In genomic region chr6:157539900-157540752, GRCh38 we compare ENCODE assay signal across 22 cellular contexts.
DNase-seq lines count a peak whose midpoint lies in the region; ATAC-seq, FAIRE-seq and TF ChIP-seq lines count a peak whose summit lies in the region.
"Had no signal": no experiment of that assay in that cellular context is flagged by ENCODE, and none has a peak within 500 bp of the region (broad histone marks: within the 10 kb centered on the region; RNA-seq: fewer than 3 reads in every experiment).

No MANE protein-coding gene starts in this region.

- no peaks in the 10 kb centered on the region for H3K36me3 ChIP-seq in DOHH2 (ENCODE audit: control insufficient read depth, low read length)
- peaks cover 3 to 13% of the 10 kb centered on the region in 2 experiments; a peak in 4 of 5 replicates for H3K36me3 ChIP-seq in HepG2 (replicated peaks in 1 of 2; ENCODE audit: control insufficient read depth in 1 of 2, insufficient read depth in 2 of 2, low read length in 2 of 2)
- H3K36me3 ChIP-seq in spleen, result peaks cover 0 to 23% (median 0%) of the 10 kb centered on the region in 6 donors
- peaks cover 11 to 12% of the 10 kb centered on the region in 2 donors for H3K36me3 ChIP-seq in ascending aorta

- peak overlapping the region; percentile 78 for H3K27ac Mint-ChIP-seq in activated B cell treated with CpG ODN at 0.5 μM for 24 hours
- H3K27ac Mint-ChIP-seq: activated naive CD4-positive, alpha-beta T cell treated with anti-CD3 and anti-CD28 coated beads, Interleukin-2, amount 10 ng/mL, durations not matched to agents 7 days and 5 days; activated T-cell treated with anti-CD3 and anti-CD28 coated beads, Interleukin-2, amount 50 U/mL, for 72 hours; CD4-positive, alpha-beta T cell; dendritic cell treated with granulocyte-macrophage colony-stimulating factor and Interleukin-4, amounts not matched to agents 40 ng/mL and 50 ng/mL, for 4 days had no signal

- peak; percentile 98 for FAIRE-seq in HepG2 (lab: Jason Lieb, UNC)
- FAIRE-seq: endometrium, GM18507, kidney, TTC549 had no signal

- H3K4me1 Mint-ChIP-seq in activated B cell treated with CpG ODN at 0.5 μM for 24 hours, result peaks cover 72% of the 10 kb centered on the region

- CTCF ChIA-PET in activated B cell treated with CpG ODN at 0.5 μM for 24 hours (lab: Charles Lee) (interaction anchor here (1.6 to 1.7 kb wide), 2 partner anchors 126 to 225 kb away, joined by 3 to 5 read pairs; no protein-coding TSS in a partner anchor), HepG2 (lab: Yijun Ruan, JAX; ENCODE audit: low intra/inter-chr PET ratio, low total read pairs) (no interaction called here)

- H3K27me3 ChIP-seq in DOHH2 (ENCODE audit: control insufficient read depth, low read length) (peaks cover 5% of the 10 kb centered on the region; the same call in 1 of the 2 replicates), HepG2 (ENCODE audit: control insufficient read depth in 1 of 2, insufficient read depth in 2 of 2, low read length in 2 of 2) (no peaks in the 10 kb centered on the region), spleen (replicated peaks in 1 of 7) (no peaks in the 10 kb centered on the region), ascending aorta (no peaks in the 10 kb centered on the region)
- H3K27me3 ChIP-seq: testis had no signal

- H3K9me3 ChIP-seq in DOHH2 (ENCODE audit: control insufficient read depth, insufficient read depth, low read length), result no peaks in the 10 kb centered on the region
- H3K9me3 ChIP-seq in HepG2 (ENCODE audit: low read length), result no peaks in the 10 kb centered on the region
- no peaks in the 10 kb centered on the region for H3K9me3 ChIP-seq in spleen
- no peaks in the 10 kb centered on the region for H3K9me3 ChIP-seq in ascending aorta
- H3K9me3 ChIP-seq: testis had no signal

- H3K4me1 ChIP-seq in DOHH2 (ENCODE audit: control insufficient read depth, low read length) (peaks cover 69% of the 10 kb centered on the region), HepG2 (ENCODE audit: insufficient read depth, low read length) (peaks cover 73% of the 10 kb centered on the region), spleen (peaks cover 26 to 54% (median 46%) of the 10 kb centered on the region in 6 donors), ascending aorta (peaks cover 0 to 6% of the 10 kb centered on the region in 2 donors)

- TF ChIP-seq POLR2A in HepG2 (IDR thresholded peaks at IDR 0.05; ENCODE audit: insufficient read depth in 1 of 2, low read depth in 2 of 2, low read length in 2 of 2), result peak; percentile 87 to 94
- TF ChIP-seq POLR2A in spleen (IDR thresholded peaks at IDR 0.05), result no peak

- H3K4me2 ChIP-seq in DOHH2 (ENCODE audit: low read length) (peak overlapping the region; percentile 55), HepG2 (ENCODE audit: low read depth, low read length) (peak overlapping the region; percentile 95)

- H4K20me1 ChIP-seq in DOHH2 (ENCODE audit: control insufficient read depth, insufficient read depth, low read depth, low read length) (no peaks in the 10 kb centered on the region), HepG2 (ENCODE audit: insufficient read depth, low read length) (no peaks in the 10 kb centered on the region)

- H3K9ac ChIP-seq in HepG2 (ENCODE audit: insufficient read depth, low read depth, low read length), result peak overlapping the region; percentile 83

- peak; percentile 68; the same call in 1 of the 2 replicates for TF ChIP-seq RAD21 in HepG2 (CRISPR knock-in tag; IDR thresholded peaks at IDR 0.05)

- no peaks in the 10 kb centered on the region for H3K9me2 ChIP-seq in DOHH2 (replicated peaks; ENCODE audit: control insufficient read depth, low read length)

- H3K36me3 Mint-ChIP-seq in activated B cell treated with CpG ODN at 0.5 μM for 24 hours (ENCODE audit: low read depth), result peaks cover 18% of the 10 kb centered on the region

- in situ Hi-C loops in HepG2 (cut with HindIII; ENCODE audit: extremely low pct_ligation_motif_present, low pct_unique_long_range_greater_than_20kb), result no loop called here

- no TSS peak for BruUV-seq in HepG2 (replicated peaks; lab: Mats Ljungman, UMichigan)

- H3K27ac ChIP-seq in DOHH2 (ENCODE audit: low read depth, low read length), result peak overlapping the region; percentile 53
- peak overlapping the region; percentile 95 for H3K27ac ChIP-seq in HepG2 (ENCODE audit: extremely low read length, insufficient read depth, low read length)
- H3K27ac ChIP-seq in spleen, result peak overlapping the region in 5 of 8 donors; percentile 3 to 75 (median 49)
- no peak overlapping the region for H3K27ac ChIP-seq in ascending aorta
- H3K27ac ChIP-seq: testis had no signal

- H3K79me2 ChIP-seq in DOHH2 (ENCODE audit: control insufficient read depth, low read length) (no peaks in the 10 kb centered on the region), HepG2 (ENCODE audit: insufficient read depth, low read length) (peaks cover 7% of the 10 kb centered on the region)

- no peak for DNase-seq in activated B cell treated with CpG ODN at 0.5 μM for 24 hours
- DNase-seq in HepG2 (ENCODE audit: low spot score), result peak; percentile 97
- DNase-seq in spleen, result no peak
- no peak for DNase-seq in NCI-H2029 treated with DMSO at 0.1 percent for 48 hours (lab: John Stamatoyannopoulos, UW)
- no peak for DNase-seq in ascending aorta (ENCODE audit: low spot score in 2 of 2)
- no peak for DNase-seq in NOMO-1 treated with DMSO at 0.1 percent for 48 hours (lab: John Stamatoyannopoulos, UW; ENCODE audit: unreplicated experiment)
- DNase-seq: activated naive CD4-positive, alpha-beta T cell treated with anti-CD3 and anti-CD28 coated beads, Interleukin-2, amount 10 ng/mL, durations not matched to agents 7 days and 5 days; activated T-cell treated with anti-CD3 and anti-CD28 coated beads, Interleukin-2, amount 50 U/mL, for 72 hours; CD4-positive, alpha-beta T cell; kidney; NCI-H187; NCI-H526; retina; stimulated activated CD4-positive, alpha-beta T cell treated with anti-CD3 and anti-CD28 coated beads, Interleukin-4, amount 100 ng/mL, for 1 hour; stimulated activated naive CD4-positive, alpha-beta T cell; testis had no signal

- 0 out of 2 replicates have a peak, but pooled peaks cover 2% of the 10 kb centered on the region for H3F3A ChIP-seq in DOHH2 (ENCODE audit: control insufficient read depth, insufficient read depth)

- peak; percentile 47 to 84; a peak in 3 of 4 replicates for TF ChIP-seq EP300 in HepG2 (IDR thresholded peaks at IDR 0.05; ENCODE audit: low read depth in 2 of 2, low read length in 2 of 2)
- TF ChIP-seq EP300 in HepG2 (CRISPR knock-in tag; IDR thresholded peaks at IDR 0.05; ENCODE audit: borderline replicate concordance), result peak; percentile 68; the same call in 1 of the 2 replicates

- no peak for TF ChIP-seq CTCF in DOHH2 (IDR thresholded peaks at IDR 0.05; ENCODE audit: low read depth, low read length, poor library complexity, severe bottlenecking)
- TF ChIP-seq CTCF in activated B cell treated with CpG ODN at 0.5 μM for 24 hours (IDR thresholded peaks at IDR 0.05), result no peak
- TF ChIP-seq CTCF in HepG2 (CRISPR knock-in tag; IDR thresholded peaks at IDR 0.05), result peak; percentile 34; the same call in 1 of the 2 replicates
- TF ChIP-seq CTCF in spleen (IDR thresholded peaks at IDR 0.05 in 8 of 11, conservative IDR thresholded peaks at IDR 0.05 in 3 of 11), result no peak
- no peak for TF ChIP-seq CTCF in ascending aorta (IDR thresholded peaks at IDR 0.05)

- peak overlapping the region; percentile 42 for H3K4me3 Mint-ChIP-seq in activated B cell treated with CpG ODN at 0.5 μM for 24 hours
- H3K4me3 Mint-ChIP-seq: activated naive CD4-positive, alpha-beta T cell treated with anti-CD3 and anti-CD28 coated beads, Interleukin-2, amount 10 ng/mL, durations not matched to agents 7 days and 5 days; activated T-cell treated with anti-CD3 and anti-CD28 coated beads, Interleukin-2, amount 50 U/mL, for 72 hours; CD4-positive, alpha-beta T cell; dendritic cell treated with granulocyte-macrophage colony-stimulating factor and Interleukin-4, amounts not matched to agents 40 ng/mL and 50 ng/mL, for 4 days had no signal

- H3K4me3 ChIP-seq in DOHH2 (ENCODE audit: low read length) (peak overlapping the region; percentile 27), HepG2 (replicated peaks in 1 of 3; ENCODE audit: insufficient read depth in 1 of 3, low read depth in 2 of 3, low read length in 3 of 3) (peak overlapping the region; percentile 47 to 68 (median 48)), spleen (no peak overlapping the region), ascending aorta (no peak overlapping the region)
- H3K4me3 ChIP-seq: testis had no signal

- ATAC-seq in activated B cell treated with CpG ODN at 0.5 μM for 24 hours (ENCODE audit: low read depth) (no peak), HepG2 (peak; percentile 98)
- ATAC-seq: activated T-cell treated with anti-CD3 and anti-CD28 coated beads, Interleukin-2, amount 50 U/mL, for 72 hours; Panc1 had no signal

- intact Hi-C loops in activated B cell treated with CpG ODN at 0.5 μM for 24 hours (cut with micrococcal nuclease) (loop anchor here (2.0 kb wide), 3 partner anchors 17 to 79 kb away; no protein-coding TSS in a partner anchor), HepG2 (cut with micrococcal nuclease; ENCODE audit: unreplicated experiment) (loop anchor here (1.0 to 2.0 kb wide), 3 partner anchors 9 to 57 kb away; no protein-coding TSS in a partner anchor), spleen (cut with DNase I; ENCODE audit: low total_unique reads) (no loop called here), ascending aorta (cut with DNase I) (no loop called here)

- H3K9me3 Mint-ChIP-seq in activated B cell treated with CpG ODN at 0.5 μM for 24 hours, result no peaks in the 10 kb centered on the region
- H3K9me3 Mint-ChIP-seq: activated T-cell treated with anti-CD3 and anti-CD28 coated beads, Interleukin-2, amount 50 U/mL, for 72 hours; CD4-positive, alpha-beta T cell; dendritic cell treated with granulocyte-macrophage colony-stimulating factor and Interleukin-4, amounts not matched to agents 40 ng/mL and 50 ng/mL, for 4 days had no signal

- H2AFZ ChIP-seq in HepG2 (ENCODE audit: low read length), result no peak overlapping the region

- POLR2A ChIA-PET in activated B cell treated with CpG ODN at 0.5 μM for 24 hours (lab: Charles Lee) (interaction anchor here (1.2 to 2.3 kb wide), 2 partner anchors 17 to 75 kb away, joined by 3 to 14 read pairs; no protein-coding TSS in a partner anchor), HepG2 (lab: Yijun Ruan, JAX) (interaction anchor here (0.9 to 7.2 kb wide), 10 partner anchors 9 to 223 kb away, joined by 3 to 112 read pairs (median 6); partner anchors contain the start of gene TMEM242)

- no peaks in the 10 kb centered on the region for H3K27me3 Mint-ChIP-seq in activated B cell treated with CpG ODN at 0.5 μM for 24 hours
- H3K27me3 Mint-ChIP-seq: CD4-positive, alpha-beta T cell; dendritic cell treated with granulocyte-macrophage colony-stimulating factor and Interleukin-4, amounts not matched to agents 40 ng/mL and 50 ng/mL, for 4 days had no signal

- WGBS in HepG2 (ENCODE audit: low lambda C conversion rate), result 30% methylated on average over 16 of the region's 16 CpGs
- WGBS in spleen, 5 donors, result 91 to 97% (median 96%) methylated on average over 16 of the region's 16 CpGs

TF ChIP-seq in HepG2, 621 proteins besides CTCF, POLR2A, EP300 and RAD21 (continues in another document):
- peak; percentile 79 for TF ChIP-seq KDM2A (CRISPR knock-in tag; IDR thresholded peaks at IDR 0.05; ENCODE audit: borderline replicate concordance, low read depth)
- no peak for TF ChIP-seq CHCHD3 (CRISPR knock-in tag; IDR thresholded peaks at IDR 0.05)

Comparison
In these comparisons a context has a peak if more than half of its experiments do, and no peak if none do; other contexts are left out.
1. H3K27ac ChIP-seq: peak in DOHH2 (single experiment), HepG2 (single experiment) and spleen (5 of 8); none in ascending aorta (0 of 2).
2. H3K4me3 ChIP-seq: peak in DOHH2 (single experiment) and HepG2 (3 of 3); none in spleen (0 of 8) and ascending aorta (0 of 2).
3. POLR2A ChIP-seq: peak in HepG2 (2 of 2); none in spleen (0 of 3).
4. intact Hi-C loops: an anchor here in activated B cell treated with CpG ODN at 0.5 μM for 24 hours (2.0 kb wide) and HepG2 (1.0 to 2.0 kb wide); none called in spleen and ascending aorta.